ENCODE assay signal across 1 cellular context in genomic region chr16:1308977-1309885, GRCh38.
A peak's percentile ranks its signal among the peaks of the same experiment; 100 is the strongest.
TF ChIP-seq lines count a peak whose summit lies in the region.

Gene UBE2I (plus strand): TSS chr16:1309636. CDS start chr16:1314031, 4,395 bp downstream.

TF ChIP-seq in HepG2, 621 proteins besides CTCF, POLR2A, EP300 and RAD21 (continued from another document and continues in another):
- TF ChIP-seq FOXJ3 (CRISPR knock-in tag; IDR thresholded peaks at IDR 0.05; ENCODE audit: borderline replicate concordance) (no peak; the same call in 1 of the 2 replicates), MTERF4 (CRISPR knock-in tag; IDR thresholded peaks at IDR 0.05) (peak; percentile 73; the same call in 1 of the 2 replicates), ZNF724P (CRISPR knock-in tag; IDR thresholded peaks at IDR 0.05; ENCODE audit: borderline replicate concordance) (no peak), NFE2 (CRISPR knock-in tag; IDR thresholded peaks at IDR 0.05) (no peak), ELF4 (CRISPR knock-in tag; IDR thresholded peaks at IDR 0.05; ENCODE audit: borderline replicate concordance) (0 out of 2 replicates have a peak, but pooled peaks have one; percentile 25), ZNF160 (CRISPR knock-in tag; IDR thresholded peaks at IDR 0.05) (0 out of 2 replicates have a peak, but pooled peaks have one; percentile 26), ZNF788 (CRISPR knock-in tag; IDR thresholded peaks at IDR 0.05; ENCODE audit: borderline replicate concordance) (peak; percentile 92; the same call in 1 of the 2 replicates), RCOR2 (CRISPR knock-in tag; IDR thresholded peaks at IDR 0.05) (no peak), ATF1 (CRISPR knock-in tag; IDR thresholded peaks at IDR 0.05) (peak; percentile 83; the same call in 1 of the 2 replicates), DMAP1 (CRISPR knock-in tag; IDR thresholded peaks at IDR 0.05) (peak; percentile 88), HOXA7 (CRISPR knock-in tag; IDR thresholded peaks at IDR 0.05) (no peak), ZSCAN22 (CRISPR knock-in tag; IDR thresholded peaks at IDR 0.05) (peak; percentile 76; the same call in 1 of the 2 replicates), ZNF414 (CRISPR knock-in tag; IDR thresholded peaks at IDR 0.05) (0 out of 2 replicates have a peak, but pooled peaks have one; percentile 74), ZNF281 (CRISPR knock-in tag; IDR thresholded peaks at IDR 0.05; ENCODE audit: borderline replicate concordance) (no peak), PCBP1 (IDR thresholded peaks at IDR 0.05; ENCODE audit: borderline replicate concordance, low read depth, low read length) (0 out of 2 replicates have a peak, but pooled peaks have one; percentile 61), ZNF746 (CRISPR knock-in tag; IDR thresholded peaks at IDR 0.05) (peak; percentile 42; the same call in 1 of the 2 replicates), PRDM15 (CRISPR knock-in tag; IDR thresholded peaks at IDR 0.05) (no peak; the same call in 1 of the 2 replicates), RELA (CRISPR knock-in tag; IDR thresholded peaks at IDR 0.05) (no peak), ZNF772 (CRISPR knock-in tag; IDR thresholded peaks at IDR 0.05) (peak; percentile 90; the same call in 1 of the 2 replicates), CBFB (CRISPR knock-in tag; IDR thresholded peaks at IDR 0.05) (0 out of 2 replicates have a peak, but pooled peaks have one; percentile 67), ZNF883 (CRISPR knock-in tag; IDR thresholded peaks at IDR 0.05; ENCODE audit: not compliant biosample characterization) (peak; percentile 93), DRAP1 (CRISPR knock-in tag; IDR thresholded peaks at IDR 0.05) (no peak), IRF2 (CRISPR knock-in tag; IDR thresholded peaks at IDR 0.05) (peak; percentile 28; the same call in 1 of the 2 replicates), ZEB1 (IDR thresholded peaks at IDR 0.05; ENCODE audit: insufficient replicate concordance, low read depth) (no peak), HOXA3 (CRISPR knock-in tag; IDR thresholded peaks at IDR 0.05) (peak; percentile 42; the same call in 1 of the 2 replicates), NBN (conservative IDR thresholded peaks at IDR 0.05) (no peak), SKI (IDR thresholded peaks at IDR 0.05; ENCODE audit: partially characterized antibody) (no peak), XRCC5 (optimal IDR thresholded peaks at IDR 0.05; ENCODE audit: low read length) (peak; percentile 70), ZC3H13 (CRISPR knock-in tag; IDR thresholded peaks at IDR 0.05) (no peak), ZBTB43 (CRISPR knock-in tag; conservative IDR thresholded peaks at IDR 0.05) (0 out of 2 replicates have a peak, but pooled peaks have one; percentile 38), DMTF1 (CRISPR knock-in tag; IDR thresholded peaks at IDR 0.05) (no peak), SP2 (CRISPR knock-in tag; IDR thresholded peaks at IDR 0.05) (peak; percentile 88), GLMP (CRISPR knock-in tag; IDR thresholded peaks at IDR 0.05; ENCODE audit: borderline replicate concordance) (no peak), PHF5A (CRISPR knock-in tag; IDR thresholded peaks at IDR 0.05; ENCODE audit: low read depth, unreplicated experiment) (no peak), AHDC1 (CRISPR knock-in tag; IDR thresholded peaks at IDR 0.05; ENCODE audit: borderline replicate concordance) (0 out of 2 replicates have a peak, but pooled peaks have one; percentile 26), ZNF567 (CRISPR knock-in tag; IDR thresholded peaks at IDR 0.05; ENCODE audit: borderline replicate concordance) (0 out of 2 replicates have a peak, but pooled peaks have one; percentile 28), SYNCRIP (IDR thresholded peaks at IDR 0.05; ENCODE audit: insufficient read depth, low read depth, low read length) (no peak), ZNF530 (CRISPR knock-in tag; IDR thresholded peaks at IDR 0.05; ENCODE audit: low read depth) (peak; percentile 80; the same call in 1 of the 2 replicates), ZMYM3 (CRISPR knock-in tag; IDR thresholded peaks at IDR 0.05) (no peak), HDAC1 (CRISPR knock-in tag; IDR thresholded peaks at IDR 0.05) (peak; percentile 52), CREB1 (IDR thresholded peaks at IDR 0.05) (peak; percentile 95), CREB1 (CRISPR knock-in tag; IDR thresholded peaks at IDR 0.05) (peak; percentile 81; the same call in 1 of the 2 replicates), MBD4 (IDR thresholded peaks at IDR 0.05; ENCODE audit: borderline replicate concordance, low read length) (no peak), HIVEP1 (CRISPR knock-in tag; IDR thresholded peaks at IDR 0.05) (peak; percentile 83)
